1 cellular context compared by ENCODE assay signal in the genomic region with DNA sequence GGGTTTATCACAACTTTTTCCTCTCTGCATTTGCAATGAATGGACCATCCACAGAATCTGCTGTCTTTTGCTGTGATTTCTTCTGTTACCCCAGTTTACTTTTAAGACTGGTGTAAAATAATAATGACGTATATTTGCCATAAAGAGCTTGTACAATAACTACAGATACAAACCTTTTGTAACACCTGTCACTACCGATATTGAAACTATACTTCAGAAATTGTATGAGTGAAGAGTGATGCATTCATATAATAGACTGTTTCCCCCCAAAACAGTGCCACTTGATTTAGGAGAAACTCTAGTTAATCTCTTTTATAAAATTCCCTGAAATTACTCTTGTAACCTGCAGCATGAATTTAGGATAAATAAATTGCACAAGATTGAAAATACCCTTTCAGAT.
TF ChIP-seq lines count a peak whose summit lies in the region.

No MANE protein-coding gene starts in this region.

TF ChIP-seq in IMR-90, 13 proteins besides CTCF, POLR2A, EP300 and RAD21:
- TF ChIP-seq CEBPB (IDR thresholded peaks at IDR 0.05; ENCODE audit: low read depth, low read length) (no peak), MXI1 (IDR thresholded peaks at IDR 0.05; ENCODE audit: borderline replicate concordance, low read depth, low read length) (no peak), CHD1 (IDR thresholded peaks at IDR 0.05; ENCODE audit: low read depth, low read length) (no peak), RCOR1 (IDR thresholded peaks at IDR 0.05; ENCODE audit: insufficient replicate concordance, low read length) (no peak), SMC3 (IDR thresholded peaks at IDR 0.05; ENCODE audit: low read depth, low read length) (no peak), MAFK (IDR thresholded peaks at IDR 0.05; ENCODE audit: low read depth, low read length) (no peak), NFE2L2 (IDR thresholded peaks at IDR 0.05; ENCODE audit: low read depth, low read length) (no peak), FOS (IDR thresholded peaks at IDR 0.05; ENCODE audit: low read depth, low read length) (no peak), BHLHE40 (IDR thresholded peaks at IDR 0.05; ENCODE audit: low read depth, low read length) (no peak), MAZ (IDR thresholded peaks at IDR 0.05; ENCODE audit: borderline replicate concordance, low read depth, low read length) (no peak), RFX5 (IDR thresholded peaks at IDR 0.05; ENCODE audit: low read depth, low read length) (no peak)
- TF ChIP-seq, protein P1, sequence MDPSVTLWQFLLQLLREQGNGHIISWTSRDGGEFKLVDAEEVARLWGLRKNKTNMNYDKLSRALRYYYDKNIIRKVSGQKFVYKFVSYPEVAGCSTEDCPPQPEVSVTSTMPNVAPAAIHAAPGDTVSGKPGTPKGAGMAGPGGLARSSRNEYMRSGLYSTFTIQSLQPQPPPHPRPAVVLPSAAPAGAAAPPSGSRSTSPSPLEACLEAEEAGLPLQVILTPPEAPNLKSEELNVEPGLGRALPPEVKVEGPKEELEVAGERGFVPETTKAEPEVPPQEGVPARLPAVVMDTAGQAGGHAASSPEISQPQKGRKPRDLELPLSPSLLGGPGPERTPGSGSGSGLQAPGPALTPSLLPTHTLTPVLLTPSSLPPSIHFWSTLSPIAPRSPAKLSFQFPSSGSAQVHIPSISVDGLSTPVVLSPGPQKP (IDR thresholded peaks at IDR 0.05; ENCODE audit: borderline replicate concordance, low read depth, low read length), result no peak
- TF ChIP-seq, protein P2, sequence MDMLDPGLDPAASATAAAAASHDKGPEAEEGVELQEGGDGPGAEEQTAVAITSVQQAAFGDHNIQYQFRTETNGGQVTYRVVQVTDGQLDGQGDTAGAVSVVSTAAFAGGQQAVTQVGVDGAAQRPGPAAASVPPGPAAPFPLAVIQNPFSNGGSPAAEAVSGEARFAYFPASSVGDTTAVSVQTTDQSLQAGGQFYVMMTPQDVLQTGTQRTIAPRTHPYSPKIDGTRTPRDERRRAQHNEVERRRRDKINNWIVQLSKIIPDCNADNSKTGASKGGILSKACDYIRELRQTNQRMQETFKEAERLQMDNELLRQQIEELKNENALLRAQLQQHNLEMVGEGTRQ (IDR thresholded peaks at IDR 0.05; ENCODE audit: low read depth, low read length), result no peak
TF ChIP-seq in IMR-90: peak in this region for 0.
